ENCODE assay signal across 8 cellular contexts in genomic region chr6:70547313-70547712, GRCh38. TPM values are rescaled to one million over a fixed set of nuclear protein-coding genes. Genes with fewer than 3 reads are reported as not detected.
DNase-seq lines count a peak whose midpoint lies in the region; ATAC-seq and TF ChIP-seq lines count a peak whose summit lies in the region.

No MANE protein-coding gene starts in this region.

- H3K4me1 Mint-ChIP-seq in WTC11, result peaks cover 13% of the 10 kb centered on the region

- POLR2A ChIA-PET in HEK293 (lab: Yijun Ruan, JAX), result no interaction called here
- POLR2A ChIA-PET in WTC11 (lab: Charles Lee), result interaction anchor here (0.6 kb wide), 1 partner anchor 19 kb away, joined by 3 read pairs; no protein-coding TSS in a partner anchor

- H3K27me3 ChIP-seq in hepatocyte, result no peaks in the 10 kb centered on the region

- H4K20me1 ChIP-seq in hepatocyte (ENCODE audit: insufficient read depth, poor library complexity, severe bottlenecking), result no peaks in the 10 kb centered on the region

- H3K36me3 ChIP-seq in HEK293 (ENCODE audit: control insufficient read depth in 2 of 2, insufficient read depth in 1 of 2, low read length in 2 of 2) (peaks cover 2 to 6% of the 10 kb centered on the region in 2 experiments; a peak in 2 of 3 replicates), hepatocyte (replicated peaks; ENCODE audit: insufficient read depth, low read depth) (no peaks in the 10 kb centered on the region), mucosa of descending colon (ENCODE audit: low read depth) (no peaks in the 10 kb centered on the region)

- DNase-seq in AG20443 (ENCODE audit: low spot score), result peak; percentile 16
- no peak for DNase-seq in WTC11 (ENCODE audit: low spot score)
- DNase-seq in hepatocyte (ENCODE audit: low spot score), result peak; percentile 17
- DNase-seq in mucosa of descending colon, result no peak
- DNase-seq in OCI-M2 (lab: John Stamatoyannopoulos, UW; ENCODE audit: unreplicated experiment), result no peak

- peak; percentile 81 for ATAC-seq in WTC11
- ATAC-seq in mucosa of descending colon, result no peak
- no peak for ATAC-seq in GM19397 (IDR thresholded peaks at IDR 0.05; ENCODE audit: unreplicated experiment)
- ATAC-seq in GM19455 (IDR thresholded peaks at IDR 0.05; ENCODE audit: unreplicated experiment), result no peak

- H3K9me3 Mint-ChIP-seq in WTC11, result no peaks in the 10 kb centered on the region

- H3K4me1 ChIP-seq in HEK293 (ENCODE audit: control insufficient read depth, insufficient read depth, low read length) (no peaks in the 10 kb centered on the region), hepatocyte (ENCODE audit: insufficient read depth) (no peaks in the 10 kb centered on the region), mucosa of descending colon (ENCODE audit: low read depth) (no peaks in the 10 kb centered on the region)

- H3K27me3 Mint-ChIP-seq in WTC11 (ENCODE audit: low read depth), result no peaks in the 10 kb centered on the region

- H3K4me3 ChIP-seq in HEK293 (ENCODE audit: low read depth, low read length) (no peak overlapping the region), hepatocyte (no peak overlapping the region), mucosa of descending colon (no peak overlapping the region)

- H3K4me2 ChIP-seq in hepatocyte, result no peak overlapping the region

- intact Hi-C loops in mucosa of descending colon (cut with DNase I, micrococcal nuclease), result no loop called here

- CTCF ChIA-PET in HEK293 (lab: Yijun Ruan, JAX) (interaction anchor here (0.6 to 2.5 kb wide), 23 partner anchors 11 to 466 kb away, joined by 3 to 9 read pairs (median 4); no protein-coding TSS in a partner anchor), WTC11 (lab: Charles Lee) (interaction anchor here (1.0 to 4.8 kb wide), 7 partner anchors 57 to 408 kb away, joined by 3 to 17 read pairs (median 5); no protein-coding TSS in a partner anchor)

- H3K4me3 Mint-ChIP-seq in WTC11, result no peak overlapping the region

- H3K27ac Mint-ChIP-seq in WTC11, result peak overlapping the region; percentile 24; the same call in 1 of the 2 replicates

- H2AFZ ChIP-seq in hepatocyte, result no peak overlapping the region

- peaks cover 6% of the 10 kb centered on the region; the same call in 1 of the 2 replicates for H3K36me3 Mint-ChIP-seq in WTC11

- H3K79me2 ChIP-seq in hepatocyte, result no peaks in the 10 kb centered on the region

- no peaks in the 10 kb centered on the region for H3K9me3 ChIP-seq in HEK293 (ENCODE audit: control insufficient read depth, insufficient read depth, low read depth, low read length)
- no peaks in the 10 kb centered on the region for H3K9me3 ChIP-seq in hepatocyte (ENCODE audit: low read depth)
- no peaks in the 10 kb centered on the region for H3K9me3 ChIP-seq in mucosa of descending colon

- H3K27ac ChIP-seq in HEK293 (ENCODE audit: extremely low read depth, low read depth, low read length), result no peak overlapping the region
- H3K27ac ChIP-seq in hepatocyte, result no peak overlapping the region

- H3K9me2 ChIP-seq in hepatocyte (replicated peaks; ENCODE audit: insufficient read depth), result no peaks in the 10 kb centered on the region

- TF ChIP-seq CTCF in HEK293 (tag by site-specific recombination; IDR thresholded peaks at IDR 0.05) (peak; percentile 24; the same call in 1 of the 2 replicates), WTC11 (IDR thresholded peaks at IDR 0.05) (no peak), hepatocyte (IDR thresholded peaks at IDR 0.05; ENCODE audit: poor library complexity) (peak; percentile 54), mucosa of descending colon (IDR thresholded peaks at IDR 0.05) (no peak)

TF ChIP-seq in HEK293, 187 proteins besides CTCF, POLR2A, EP300 and RAD21:
- TF ChIP-seq WT1 (tag by site-specific recombination; IDR thresholded peaks at IDR 0.05), result no peak
- peak; percentile 63 for TF ChIP-seq ZNF654 (tag by site-specific recombination; IDR thresholded peaks at IDR 0.05; ENCODE audit: low read depth)
TF ChIP-seq in HEK293: peak in this region for 1.

TF ChIP-seq in WTC11, 78 proteins besides CTCF, POLR2A, EP300 and RAD21:
- TF ChIP-seq TEAD1 (CRISPR knock-in tag; IDR thresholded peaks at IDR 0.05) (no peak), ZNF121 (CRISPR knock-in tag; IDR thresholded peaks at IDR 0.05) (no peak), ZNF232 (CRISPR knock-in tag; IDR thresholded peaks at IDR 0.05) (no peak)

RNA-seq across cellular contexts. Expression of gene SDHAF4, which starts 19.4 kb away (rescaled TPM):
- 20.0 to 23.1 TPM (median 20.1 TPM) in 3 replicates for total RNA-seq in WTC11 (2021)
- total RNA-seq in hepatocyte, result 16.0 and 16.9 TPM in 2 replicates
- 10.9 and 11.9 TPM in 2 replicates for polyA plus RNA-seq in hepatocyte
- 10 to 100 TPM in 2 of 3 donors, 1 to 10 TPM in 1; 7.5 to 13.8 (median 10.5) TPM for total RNA-seq in mucosa of descending colon

Comparison
In these comparisons a context has a peak if more than half of its experiments do, and no peak if none do; other contexts are left out.
1. DNase-seq: peak in AG20443 (single experiment) and hepatocyte (single experiment); none in WTC11 (single experiment), mucosa of descending colon (0 of 3) and OCI-M2 (single experiment).
2. CTCF ChIP-seq: peak in HEK293 (single experiment) and hepatocyte (single experiment); none in WTC11 (single experiment) and mucosa of descending colon (single experiment).